1 cellular context compared by ENCODE assay signal in genomic region chr5:71455427-71456361, GRCh38.
TF ChIP-seq lines count a peak whose summit lies in the region.

Gene BDP1 (plus strand): TSS chr5:71455651. CDS start chr5:71455878, 227 bp downstream.

TF ChIP-seq in liver, 16 proteins besides CTCF, POLR2A, EP300 and RAD21:
- TF ChIP-seq, protein P1, sequence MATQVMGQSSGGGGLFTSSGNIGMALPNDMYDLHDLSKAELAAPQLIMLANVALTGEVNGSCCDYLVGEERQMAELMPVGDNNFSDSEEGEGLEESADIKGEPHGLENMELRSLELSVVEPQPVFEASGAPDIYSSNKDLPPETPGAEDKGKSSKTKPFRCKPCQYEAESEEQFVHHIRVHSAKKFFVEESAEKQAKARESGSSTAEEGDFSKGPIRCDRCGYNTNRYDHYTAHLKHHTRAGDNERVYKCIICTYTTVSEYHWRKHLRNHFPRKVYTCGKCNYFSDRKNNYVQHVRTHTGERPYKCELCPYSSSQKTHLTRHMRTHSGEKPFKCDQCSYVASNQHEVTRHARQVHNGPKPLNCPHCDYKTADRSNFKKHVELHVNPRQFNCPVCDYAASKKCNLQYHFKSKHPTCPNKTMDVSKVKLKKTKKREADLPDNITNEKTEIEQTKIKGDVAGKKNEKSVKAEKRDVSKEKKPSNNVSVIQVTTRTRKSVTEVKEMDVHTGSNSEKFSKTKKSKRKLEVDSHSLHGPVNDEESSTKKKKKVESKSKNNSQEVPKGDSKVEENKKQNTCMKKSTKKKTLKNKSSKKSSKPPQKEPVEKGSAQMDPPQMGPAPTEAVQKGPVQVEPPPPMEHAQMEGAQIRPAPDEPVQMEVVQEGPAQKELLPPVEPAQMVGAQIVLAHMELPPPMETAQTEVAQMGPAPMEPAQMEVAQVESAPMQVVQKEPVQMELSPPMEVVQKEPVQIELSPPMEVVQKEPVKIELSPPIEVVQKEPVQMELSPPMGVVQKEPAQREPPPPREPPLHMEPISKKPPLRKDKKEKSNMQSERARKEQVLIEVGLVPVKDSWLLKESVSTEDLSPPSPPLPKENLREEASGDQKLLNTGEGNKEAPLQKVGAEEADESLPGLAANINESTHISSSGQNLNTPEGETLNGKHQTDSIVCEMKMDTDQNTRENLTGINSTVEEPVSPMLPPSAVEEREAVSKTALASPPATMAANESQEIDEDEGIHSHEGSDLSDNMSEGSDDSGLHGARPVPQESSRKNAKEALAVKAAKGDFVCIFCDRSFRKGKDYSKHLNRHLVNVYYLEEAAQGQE (IDR thresholded peaks at IDR 0.05) = peak; percentile 64
- TF ChIP-seq MAX (IDR thresholded peaks at IDR 0.05) (peak; percentile 64), EGR1 (IDR thresholded peaks at IDR 0.05; ENCODE audit: low read depth in 2 of 2) (no peak), TAF1 (conservative IDR thresholded peaks at IDR 0.05) (peak; percentile 50), SP1 (IDR thresholded peaks at IDR 0.05) (peak; percentile 33), HNF4G (IDR thresholded peaks at IDR 0.05) (no peak), HNF4A (conservative IDR thresholded peaks at IDR 0.05) (peak; percentile 3 to 13), ZBTB33 (IDR thresholded peaks at IDR 0.05) (no peak), JUND (IDR thresholded peaks at IDR 0.05) (peak; percentile 87 to 88), NR2F2 (IDR thresholded peaks at IDR 0.05) (no peak), FOXA2 (IDR thresholded peaks at IDR 0.05) (peak; percentile 27), YY1 (IDR thresholded peaks at IDR 0.05) (peak; percentile 97), FOXA1 (IDR thresholded peaks at IDR 0.05) (peak; percentile 55), GABPA (IDR thresholded peaks at IDR 0.05 in 1 of 2, conservative IDR thresholded peaks at IDR 0.05 in 1 of 2) (peak in 1 of 2 donors; percentile 75), RXRA (IDR thresholded peaks at IDR 0.05) (peak; percentile 32 to 45)
- TF ChIP-seq, protein P2, sequence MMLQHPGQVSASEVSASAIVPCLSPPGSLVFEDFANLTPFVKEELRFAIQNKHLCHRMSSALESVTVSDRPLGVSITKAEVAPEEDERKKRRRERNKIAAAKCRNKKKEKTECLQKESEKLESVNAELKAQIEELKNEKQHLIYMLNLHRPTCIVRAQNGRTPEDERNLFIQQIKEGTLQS (IDR thresholded peaks at IDR 0.05) = peak; percentile 62
